1 cellular context compared by ENCODE assay signal in genomic region chr16:87390641-87391323, GRCh38.
TF ChIP-seq lines count a peak whose summit lies in the region.

No MANE protein-coding gene starts in this region.

TF ChIP-seq in liver, 16 proteins besides CTCF, POLR2A, EP300 and RAD21 (continued from another document):
- TF ChIP-seq ZBTB33 (IDR thresholded peaks at IDR 0.05): no peak
- no peak for TF ChIP-seq FOXA1 (IDR thresholded peaks at IDR 0.05)
- TF ChIP-seq YY1 (IDR thresholded peaks at IDR 0.05): no peak
- TF ChIP-seq JUND (IDR thresholded peaks at IDR 0.05): no peak
- TF ChIP-seq FOXA2 (IDR thresholded peaks at IDR 0.05): no peak
- no peak for TF ChIP-seq TAF1 (conservative IDR thresholded peaks at IDR 0.05)
